In genomic region chr1:201262963-201263608, GRCh38 we compare ENCODE assay signal across 15 cellular contexts. TPM values are rescaled to one million over a fixed set of nuclear protein-coding genes. Genes with fewer than 3 reads are reported as not detected.
"Had no signal": no experiment of that assay in that cellular context is flagged by ENCODE, and none has a peak within 500 bp of the region (broad histone marks: within the 10 kb centered on the region; RNA-seq: fewer than 3 reads in every experiment).

No MANE protein-coding gene starts in this region.

- H3K9me3 Mint-ChIP-seq: activated naive CD4-positive, alpha-beta T cell treated with anti-CD3 and anti-CD28 coated beads, Interleukin-2, amount 50 U/mL, for 72 hours; central memory CD8-positive, alpha-beta T cell; stimulated activated naive CD8-positive, alpha-beta T cell treated with anti-CD3 and anti-CD28 coated beads, Interleukin-15, amount 100 ng/mL, for 72 hours had no signal

- DNase-seq: activated CD4-positive, CD25-positive, alpha-beta regulatory T cell treated with anti-CD3 and anti-CD28 coated beads, Interleukin-2, amount 50 U/mL, for 72 hours; amniotic stem cell; body of pancreas; effector memory CD4-positive, alpha-beta T cell; erythroblast; hippocampal formation; stimulated activated CD4-positive, alpha-beta T cell treated with anti-CD3 and anti-CD28 coated beads, Interleukin-15, amount 100 ng/mL, for 24 hours; stimulated activated CD4-positive, alpha-beta T cell treated with anti-CD3 and anti-CD28 coated beads, Interleukin-4, amount 100 ng/mL, for 4 hours; stimulated activated naive CD8-positive, alpha-beta T cell treated with anti-CD3 and anti-CD28 coated beads, Interleukin-15, amount 100 ng/mL, for 72 hours; testis had no signal

- H3K4me1 Mint-ChIP-seq: central memory CD8-positive, alpha-beta T cell; stimulated activated naive CD8-positive, alpha-beta T cell treated with anti-CD3 and anti-CD28 coated beads, Interleukin-15, amount 100 ng/mL, for 72 hours had no signal

- H3K27ac Mint-ChIP-seq: activated naive CD4-positive, alpha-beta T cell treated with anti-CD3 and anti-CD28 coated beads, Interleukin-2, amount 50 U/mL, for 72 hours; nephron; stimulated activated naive CD8-positive, alpha-beta T cell treated with anti-CD3 and anti-CD28 coated beads, Interleukin-15, amount 100 ng/mL, for 72 hours had no signal

- H3K36me3 Mint-ChIP-seq: activated naive CD4-positive, alpha-beta T cell treated with anti-CD3 and anti-CD28 coated beads, Interleukin-2, amount 50 U/mL, for 72 hours had no signal

- ATAC-seq: activated naive CD4-positive, alpha-beta T cell treated with anti-CD3 and anti-CD28 coated beads, Interleukin-2, amount 50 U/mL, for 72 hours; body of pancreas; stimulated activated naive CD8-positive, alpha-beta T cell treated with anti-CD3 and anti-CD28 coated beads, Interleukin-15, amount 100 ng/mL, for 72 hours had no signal

- H3K4me3 Mint-ChIP-seq: central memory CD8-positive, alpha-beta T cell; nephron; stimulated activated naive CD8-positive, alpha-beta T cell treated with anti-CD3 and anti-CD28 coated beads, Interleukin-15, amount 100 ng/mL, for 72 hours had no signal

RNA-seq across cellular contexts. Expression of gene PKP1, which starts 20.2 kb away (rescaled TPM):
- total RNA-seq: activated CD8-positive, alpha-beta memory T cell treated with anti-CD3 and anti-CD28 coated beads for 36 hours; activated naive CD4-positive, alpha-beta T cell treated with anti-CD3 and anti-CD28 coated beads, Interleukin-2, amount 50 U/mL, for 72 hours; T-helper 2 cell treated with Interferon-gamma antibody and Interleukin-4, amounts not matched to agents 100 ng/mL and 5 ng/mL, for 36 hours had no signal
